In genomic region chr10:103839513-103839864, GRCh38 we compare ENCODE assay signal across 22 cellular contexts. TPM values are rescaled to one million over a fixed set of nuclear protein-coding genes. Genes with fewer than 3 reads are reported as not detected.
DNase-seq lines count a peak whose midpoint lies in the region; ATAC-seq and TF ChIP-seq lines count a peak whose summit lies in the region.
"Had no signal": no experiment of that assay in that cellular context is flagged by ENCODE, and none has a peak within 500 bp of the region (broad histone marks: within the 10 kb centered on the region; RNA-seq: fewer than 3 reads in every experiment).

No MANE protein-coding gene starts in this region.

- no peaks in the 10 kb centered on the region for H3K36me3 Mint-ChIP-seq in GM23338 (ENCODE audit: low read depth)
- H3K36me3 Mint-ChIP-seq: CD4-positive, alpha-beta memory T cell had no signal

- H3K4me1 ChIP-seq in GM23338 (ENCODE audit: insufficient read depth): peaks cover 38% of the 10 kb centered on the region
- peaks cover 61 to 90% of the 10 kb centered on the region in 2 donors for H3K4me1 ChIP-seq in mucosa of rectum (ENCODE audit: control insufficient read depth in 2 of 2, insufficient read depth in 2 of 2, low read length in 2 of 2)
- H3K4me1 ChIP-seq in spleen: peaks cover 6 to 85% (median 52%) of the 10 kb centered on the region in 6 donors
- H3K4me1 ChIP-seq in Karpas-422 (ENCODE audit: low read length): no peaks in the 10 kb centered on the region

- H3F3A ChIP-seq in GM23338 (replicated peaks; ENCODE audit: low read depth): 0 out of 2 replicates have a peak, but pooled peaks cover 5% of the 10 kb centered on the region

- H3K36me3 ChIP-seq in GM23338 (ENCODE audit: insufficient read depth) (no peaks in the 10 kb centered on the region), mucosa of rectum (ENCODE audit: control insufficient read depth in 2 of 2, insufficient read depth in 2 of 2, low read length in 2 of 2) (no peaks in the 10 kb centered on the region), spleen (no peaks in the 10 kb centered on the region), Karpas-422 (ENCODE audit: insufficient read depth, low read length) (no peaks in the 10 kb centered on the region)
- H3K36me3 ChIP-seq: breast epithelium, thoracic aorta had no signal

- H3K27ac ChIP-seq in GM23338 (ENCODE audit: low read depth): no peak overlapping the region
- peak overlapping the region; percentile 60 for H3K27ac ChIP-seq in RWPE1
- H3K27ac ChIP-seq in mucosa of rectum (ENCODE audit: low read depth in 2 of 2, low read length in 2 of 2): peak overlapping the region; percentile 57 to 69
- peak overlapping the region in 4 of 8 donors; percentile 7 to 52 (median 40) for H3K27ac ChIP-seq in spleen
- no peak overlapping the region for H3K27ac ChIP-seq in Karpas-422 (ENCODE audit: low read length)

- DNase-seq in GM23338 (ENCODE audit: low spot score): no peak
- no peak for DNase-seq in RWPE1 (ENCODE audit: low spot score)
- peak; percentile 41 for DNase-seq in spleen
- DNase-seq in Karpas-422: no peak
- DNase-seq in NCI-H1048 (lab: John Stamatoyannopoulos, UW): no peak
- DNase-seq in activated CD4-positive, alpha-beta T cell treated with anti-CD3 and anti-CD28 coated beads, Interleukin-2, amount 50 U/mL, for 48 hours: no peak
- DNase-seq: activated CD4-positive, alpha-beta T cell treated with anti-CD3 and anti-CD28 coated beads for 4 hours; activated naive CD4-positive, alpha-beta T cell treated with Interleukin-2 at 50 U/mL for 16 hours; activated T-cell treated with anti-CD3 and anti-CD28 coated beads, Interleukin-2, amount 50 U/mL, for 72 hours; CD4-positive, alpha-beta memory T cell; cortex of kidney; KBM-7; kidney glomerular epithelial cell; mammary epithelial cell; NCI-H2227 treated with DMSO at 0.1 percent for 48 hours; nucleus accumbens; SK-N-SH; stimulated activated CD4-positive, alpha-beta T cell treated with anti-CD3 and anti-CD28 coated beads, Interleukin-4, amount 100 ng/mL, for 4 hours; stimulated activated naive CD4-positive, alpha-beta T cell treated with Interleukin-2 at 50 U/mL for 16 hours had no signal

- H2AFZ ChIP-seq in GM23338 (no peak overlapping the region), Karpas-422 (ENCODE audit: low read length) (no peak overlapping the region)

- no peaks in the 10 kb centered on the region for H4K20me1 ChIP-seq in GM23338 (replicated peaks; ENCODE audit: insufficient read depth)
- no peaks in the 10 kb centered on the region for H4K20me1 ChIP-seq in Karpas-422 (ENCODE audit: insufficient read depth, low read depth, low read length)

- no peak for TF ChIP-seq POLR2A in spleen (IDR thresholded peaks at IDR 0.05)

- no peak overlapping the region for H3K4me3 ChIP-seq in GM23338
- no peak overlapping the region for H3K4me3 ChIP-seq in mucosa of rectum (ENCODE audit: low read length in 2 of 2)
- no peak overlapping the region for H3K4me3 ChIP-seq in spleen
- H3K4me3 ChIP-seq in Karpas-422 (ENCODE audit: low read length): no peak overlapping the region
- H3K4me3 ChIP-seq: breast epithelium had no signal

- H3K4me3 Mint-ChIP-seq in GM23338: no peak overlapping the region; the same call in 2 of the 3 replicates
- H3K4me3 Mint-ChIP-seq: activated T-cell treated with anti-CD3 and anti-CD28 coated beads, Interleukin-2, amount 50 U/mL, for 72 hours; CD4-positive, alpha-beta memory T cell had no signal

- no peak overlapping the region for H3K9ac ChIP-seq in mucosa of rectum (ENCODE audit: low read depth in 1 of 2, low read length in 2 of 2)
- H3K9ac ChIP-seq in Karpas-422 (ENCODE audit: low read length): no peak overlapping the region
- H3K9ac ChIP-seq: SK-N-SH had no signal

- no peaks in the 10 kb centered on the region for H3K79me2 ChIP-seq in GM23338 (replicated peaks; ENCODE audit: insufficient read depth)
- no peaks in the 10 kb centered on the region for H3K79me2 ChIP-seq in Karpas-422 (ENCODE audit: low read length)

- TF ChIP-seq CTCF in GM23338 (conservative IDR thresholded peaks at IDR 0.05; ENCODE audit: low read depth in 2 of 2): no peak
- no peak for TF ChIP-seq CTCF in RWPE1 (conservative IDR thresholded peaks at IDR 0.05; ENCODE audit: low read depth)
- TF ChIP-seq CTCF in spleen (IDR thresholded peaks at IDR 0.05 in 8 of 11, conservative IDR thresholded peaks at IDR 0.05 in 3 of 11): no peak

- H3K27me3 ChIP-seq in GM23338 (ENCODE audit: insufficient read depth) (no peaks in the 10 kb centered on the region), mucosa of rectum (ENCODE audit: control insufficient read depth in 2 of 2, insufficient read depth in 2 of 2, low read length in 2 of 2) (no peaks in the 10 kb centered on the region), spleen (replicated peaks in 1 of 7) (no peaks in the 10 kb centered on the region), Karpas-422 (ENCODE audit: low read length) (no peaks in the 10 kb centered on the region)
- H3K27me3 ChIP-seq: breast epithelium had no signal

- no peaks in the 10 kb centered on the region for H3K9me3 ChIP-seq in mucosa of rectum (ENCODE audit: control insufficient read depth in 2 of 2, low read length in 2 of 2)
- H3K9me3 ChIP-seq in spleen: no peaks in the 10 kb centered on the region
- H3K9me3 ChIP-seq in Karpas-422 (ENCODE audit: low read length): no peaks in the 10 kb centered on the region
- H3K9me3 ChIP-seq: breast epithelium, SK-N-SH, thoracic aorta had no signal

- H3K27ac Mint-ChIP-seq in GM23338: no peak overlapping the region
- H3K27ac Mint-ChIP-seq: activated T-cell treated with anti-CD3 and anti-CD28 coated beads, Interleukin-2, amount 50 U/mL, for 72 hours; CD4-positive, alpha-beta memory T cell had no signal

- H3K4me2 ChIP-seq in GM23338: peak overlapping the region; percentile 45; the same call in 1 of the 2 replicates
- H3K4me2 ChIP-seq in Karpas-422 (ENCODE audit: low read depth, low read length, poor library complexity, severe bottlenecking): no peak overlapping the region
- H3K4me2 ChIP-seq: SK-N-SH had no signal

- ATAC-seq in GM23338: no peak
- ATAC-seq: activated T-cell treated with anti-CD3 and anti-CD28 coated beads, Interleukin-2, amount 50 U/mL, for 72 hours had no signal

- intact Hi-C loops in spleen (cut with DNase I; ENCODE audit: low total_unique reads): no loop called here

- H3K27me3 Mint-ChIP-seq in GM23338 (ENCODE audit: insufficient read depth, low read depth, poor library complexity): peaks cover 1% of the 10 kb centered on the region

- H3K9me3 Mint-ChIP-seq in GM23338: no peaks in the 10 kb centered on the region
- H3K9me3 Mint-ChIP-seq: activated T-cell treated with anti-CD3 and anti-CD28 coated beads, Interleukin-2, amount 50 U/mL, for 72 hours; CD4-positive, alpha-beta memory T cell had no signal

- peaks cover 52% of the 10 kb centered on the region for H3K4me1 Mint-ChIP-seq in GM23338

- POLR2A ChIA-PET in RWPE1 (lab: Yijun Ruan, JAX; ENCODE audit: low non-redundant PET): no interaction called here

- CTCF ChIA-PET in RWPE1 (lab: Yijun Ruan, JAX): interaction anchor here (0.6 to 1.2 kb wide), 2 partner anchors 51 to 58 kb away, joined by 3 read pairs; no protein-coding TSS in a partner anchor

- WGBS in spleen, 5 donors: 78 to 93% (median 84%) methylated on average over 7 to 8 of the region's 8 CpGs

- H3K9me2 ChIP-seq in GM23338 (ENCODE audit: insufficient read depth) (no peaks in the 10 kb centered on the region), Karpas-422 (replicated peaks; ENCODE audit: insufficient read depth, low read length) (no peaks in the 10 kb centered on the region)
- H3K9me2 ChIP-seq: SK-N-SH had no signal

TF ChIP-seq in GM23338, 12 proteins besides CTCF, POLR2A, EP300 and RAD21 (continues in another document):
- TF ChIP-seq REST (IDR thresholded peaks at IDR 0.05; ENCODE audit: unreplicated experiment) (no peak), STAT1 (IDR thresholded peaks at IDR 0.05; ENCODE audit: unreplicated experiment) (no peak), NANOG (IDR thresholded peaks at IDR 0.05; ENCODE audit: borderline replicate concordance) (no peak), JUNB (IDR thresholded peaks at IDR 0.05; ENCODE audit: unreplicated experiment) (no peak), EZH2 (IDR thresholded peaks at IDR 0.05; ENCODE audit: low read depth, unreplicated experiment) (no peak), ZNF114 (CRISPR knock-in tag; IDR thresholded peaks at IDR 0.05) (no peak), EZH2phosphoT487 (IDR thresholded peaks at IDR 0.05; ENCODE audit: unreplicated experiment) (no peak), ZNF331 (CRISPR knock-in tag; IDR thresholded peaks at IDR 0.05; ENCODE audit: low read depth) (no peak)

RNA-seq across cellular contexts. Expression of gene SH3PXD2A, which starts 15.9 kb away (rescaled TPM):
- 4.6 and 5.0 TPM in 2 replicates for total RNA-seq in GM23338 (2014; rRNA removed; shearing (Covaris generic))
- polyA plus RNA-seq in GM23338 (2016; fragmentation: Nextera tagmentation; extraction: Ambion mirVana) (1.8 and 1.9 TPM in 2 replicates), spleen (1 to 10 TPM; 2.6 to 8.1 (median 4.4) TPM)
- 10 to 100 TPM; 27.9 to 50.0 (median 38.8) TPM for total RNA-seq in spleen
- 0.07 and 0.22 TPM in 2 replicates for total RNA-seq in Karpas-422 (2014; rRNA removed; shearing (Covaris generic); ENCODE audit: low replicate concordance)

Comparison
In these comparisons a context has a peak if more than half of its experiments do, and no peak if none do; other contexts are left out.
1. H3K27ac ChIP-seq: peak in RWPE1 (single experiment) and mucosa of rectum (2 of 2); none in GM23338 (single experiment) and Karpas-422 (single experiment).